In the genomic region with DNA sequence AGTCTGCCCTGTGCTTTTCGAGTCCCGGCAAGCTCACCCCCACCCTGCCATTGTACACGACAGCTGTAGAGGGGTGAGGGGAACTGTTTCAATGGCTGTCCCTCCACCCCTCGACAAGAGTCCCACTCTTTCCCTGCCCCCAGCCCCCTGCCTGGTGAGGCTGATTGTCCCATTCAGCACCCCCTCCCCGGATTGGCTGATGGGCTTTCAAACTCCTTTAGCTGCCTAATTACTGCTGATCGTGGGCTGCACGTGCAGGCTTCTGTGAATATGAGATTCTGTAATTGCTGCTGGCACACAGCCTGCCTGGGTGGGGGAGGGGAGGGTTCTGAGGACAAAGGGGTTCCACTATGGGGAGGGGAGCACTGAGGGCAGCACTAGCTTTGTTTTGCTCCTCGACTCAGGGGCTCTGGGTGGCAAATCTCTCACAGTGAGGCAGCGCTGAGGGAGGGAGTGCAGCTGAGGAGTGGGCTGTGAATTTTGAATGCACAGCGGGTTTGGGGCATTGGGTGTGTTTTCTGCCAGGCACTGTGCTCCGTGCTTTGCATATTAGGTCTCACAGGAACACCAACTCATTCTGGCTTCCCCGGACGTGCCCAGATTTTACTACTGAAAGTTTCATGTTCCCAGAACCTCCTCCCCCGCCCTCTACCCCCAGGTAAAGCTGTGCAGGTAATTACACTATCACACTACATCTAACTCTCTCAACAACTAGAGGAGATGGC, we compare ENCODE assay signal across 14 cellular contexts. TPM values are rescaled to one million over a fixed set of nuclear protein-coding genes. Genes with fewer than 3 reads are reported as not detected.
DNase-seq lines count a peak whose midpoint lies in the region; ATAC-seq and TF ChIP-seq lines count a peak whose summit lies in the region.
"Had no signal": no experiment of that assay in that cellular context is flagged by ENCODE, and none has a peak within 500 bp of the region (broad histone marks: within the 10 kb centered on the region; RNA-seq: fewer than 3 reads in every experiment).

No MANE protein-coding gene starts in this region.

- H3K27me3 ChIP-seq in GM23338 (ENCODE audit: insufficient read depth) (no peaks in the 10 kb centered on the region), adrenal gland (no peaks in the 10 kb centered on the region), neuron (ENCODE audit: insufficient read depth, low read length) (peaks cover 9% of the 10 kb centered on the region)
- H3K27me3 ChIP-seq in naive thymus-derived CD4-positive, alpha-beta T cell (ENCODE audit: control insufficient read depth in 2 of 2, insufficient read depth in 2 of 2, low read length in 2 of 2): no peaks in the 10 kb centered on the region

- H3K36me3 Mint-ChIP-seq in GM23338 (ENCODE audit: low read depth): no peaks in the 10 kb centered on the region
- H3K36me3 Mint-ChIP-seq in naive thymus-derived CD4-positive, alpha-beta T cell: no peaks in the 10 kb centered on the region

- H3K4me1 Mint-ChIP-seq in GM23338: peaks cover 25% of the 10 kb centered on the region
- H3K4me1 Mint-ChIP-seq in naive thymus-derived CD4-positive, alpha-beta T cell: no peaks in the 10 kb centered on the region
- H3K4me1 Mint-ChIP-seq: activated CD4-positive, alpha-beta T cell treated with anti-CD3 and anti-CD28 coated beads for 36 hours had no signal

- POLR2A ChIA-PET in naive thymus-derived CD4-positive, alpha-beta T cell (lab: Charles Lee): no interaction called here

- H3K9me2 ChIP-seq in GM23338 (ENCODE audit: insufficient read depth): no peaks in the 10 kb centered on the region

- H3K27ac ChIP-seq in GM23338 (ENCODE audit: low read depth) (no peak overlapping the region), adrenal gland (peak overlapping the region in 3 of 5 donors; percentile 17 to 47 (median 45))
- no peak overlapping the region for H3K27ac ChIP-seq in naive thymus-derived CD4-positive, alpha-beta T cell (ENCODE audit: low read depth, low read length)
- H3K27ac ChIP-seq: C4-2B, KMS-11 had no signal

- H3K9me3 ChIP-seq in adrenal gland (replicated peaks in 1 of 3) (no peaks in the 10 kb centered on the region), neuron (ENCODE audit: low read length) (no peaks in the 10 kb centered on the region)
- H3K9me3 ChIP-seq in naive thymus-derived CD4-positive, alpha-beta T cell (ENCODE audit: control insufficient read depth in 2 of 3, low read length in 3 of 3): no peaks in the 10 kb centered on the region

- CTCF ChIA-PET in naive thymus-derived CD4-positive, alpha-beta T cell (lab: Charles Lee): no interaction called here

- H3F3A ChIP-seq in GM23338 (replicated peaks; ENCODE audit: low read depth): no peaks in the 10 kb centered on the region

- ATAC-seq in GM23338 (peak; percentile 45), HG02840 (IDR thresholded peaks at IDR 0.05; ENCODE audit: low FRiP score, unreplicated experiment) (no peak)
- no peak for ATAC-seq in naive thymus-derived CD4-positive, alpha-beta T cell
- ATAC-seq: activated CD4-positive, alpha-beta T cell treated with anti-CD3 and anti-CD28 coated beads for 36 hours had no signal

- no peak for TF ChIP-seq POLR2A in adrenal gland (IDR thresholded peaks at IDR 0.05)

- no peaks in the 10 kb centered on the region for H4K20me1 ChIP-seq in GM23338 (replicated peaks; ENCODE audit: insufficient read depth)

- H3K27me3 Mint-ChIP-seq in GM23338 (ENCODE audit: insufficient read depth, low read depth, poor library complexity): peaks cover 16% of the 10 kb centered on the region
- peaks cover 0 to 12% (median 4%) of the 10 kb centered on the region in 5 donors for H3K27me3 Mint-ChIP-seq in naive thymus-derived CD4-positive, alpha-beta T cell

- H3K4me3 ChIP-seq in GM23338: no peak overlapping the region
- H3K4me3 ChIP-seq in adrenal gland: no peak overlapping the region
- no peak overlapping the region for H3K4me3 ChIP-seq in neuron (ENCODE audit: low read length)
- H3K4me3 ChIP-seq in naive thymus-derived CD4-positive, alpha-beta T cell (ENCODE audit: low read length): no peak overlapping the region

- H3K4me1 ChIP-seq in GM23338 (ENCODE audit: insufficient read depth): peaks cover 5% of the 10 kb centered on the region; the same call in 1 of the 2 replicates
- peaks cover 0 to 39% of the 10 kb centered on the region in 2 donors for H3K4me1 ChIP-seq in adrenal gland (replicated peaks in 1 of 2)
- peaks cover 17% of the 10 kb centered on the region for H3K4me1 ChIP-seq in neuron (ENCODE audit: insufficient read depth, low read length)
- H3K4me1 ChIP-seq in naive thymus-derived CD4-positive, alpha-beta T cell (ENCODE audit: control insufficient read depth in 2 of 2, insufficient read depth in 2 of 2, low read length in 2 of 2): no peaks in the 10 kb centered on the region

- TF ChIP-seq CTCF in GM23338 (conservative IDR thresholded peaks at IDR 0.05; ENCODE audit: low read depth in 2 of 2) (no peak), adrenal gland (IDR thresholded peaks at IDR 0.05) (no peak)

- 61 to 67% (median 64%) methylated on average over 10 to 14 of the region's 14 CpGs for WGBS in adrenal gland, 4 donors

- H2AFZ ChIP-seq in GM23338 (peak overlapping the region; percentile 94), neuron (ENCODE audit: low read depth, low read length) (peak overlapping the region; percentile 78)

- no peaks in the 10 kb centered on the region for H3K9me3 Mint-ChIP-seq in GM23338
- no peaks in the 10 kb centered on the region for H3K9me3 Mint-ChIP-seq in naive thymus-derived CD4-positive, alpha-beta T cell

- intact Hi-C loops in adrenal gland (cut with DNase I): no loop called here
- intact Hi-C loops in naive thymus-derived CD4-positive, alpha-beta T cell (cut with micrococcal nuclease): no loop called here

- H3K27ac Mint-ChIP-seq in GM23338: peak overlapping the region; percentile 65
- no peak overlapping the region for H3K27ac Mint-ChIP-seq in naive thymus-derived CD4-positive, alpha-beta T cell
- H3K27ac Mint-ChIP-seq: activated CD4-positive, alpha-beta T cell treated with anti-CD3 and anti-CD28 coated beads for 36 hours had no signal

- H3K79me2 ChIP-seq in GM23338 (replicated peaks; ENCODE audit: insufficient read depth): no peaks in the 10 kb centered on the region

- H3K4me3 Mint-ChIP-seq in GM23338: no peak overlapping the region
- no peak overlapping the region for H3K4me3 Mint-ChIP-seq in naive thymus-derived CD4-positive, alpha-beta T cell
- H3K4me3 Mint-ChIP-seq: activated CD4-positive, alpha-beta T cell treated with anti-CD3 and anti-CD28 coated beads for 36 hours had no signal

- H3K4me2 ChIP-seq in GM23338: peak overlapping the region; percentile 48; the same call in 1 of the 2 replicates
- H3K4me2 ChIP-seq: KMS-11 had no signal

- peak; percentile 31 for DNase-seq in GM23338 (ENCODE audit: low spot score)
- peak; percentile 85 for DNase-seq in NCI-H1436 treated with DMSO at 0.1 percent for 48 hours (lab: John Stamatoyannopoulos, UW)
- DNase-seq in adrenal gland: peak in 3 of 7 donors; percentile 19 to 58 (median 27)
- no peak for DNase-seq in superior temporal gyrus (ENCODE audit: extremely low spot score)
- no peak for DNase-seq in naive thymus-derived CD4-positive, alpha-beta T cell
- no peak for DNase-seq in inferior parietal cortex (ENCODE audit: extremely low spot score)
- DNase-seq: activated CD4-positive, alpha-beta T cell treated with anti-CD3 and anti-CD28 coated beads for 36 hours; effector CD8-positive, alpha-beta T cell; foreskin fibroblast; GDM1 had no signal

- H3K36me3 ChIP-seq in GM23338 (ENCODE audit: insufficient read depth) (no peaks in the 10 kb centered on the region), adrenal gland (replicated peaks in 1 of 2) (no peaks in the 10 kb centered on the region), neuron (ENCODE audit: insufficient read depth, low read length) (no peaks in the 10 kb centered on the region)
- H3K36me3 ChIP-seq in naive thymus-derived CD4-positive, alpha-beta T cell (ENCODE audit: control insufficient read depth in 2 of 3, insufficient read depth in 3 of 3, low read length in 3 of 3): no peaks in the 10 kb centered on the region

TF ChIP-seq in GM23338, 12 proteins besides CTCF, POLR2A, EP300 and RAD21 (continues in another document):
- no peak for TF ChIP-seq EZH2 (IDR thresholded peaks at IDR 0.05; ENCODE audit: low read depth, unreplicated experiment)

RNA-seq across cellular contexts. Expression of a gene that starts 42.5 kb away (rescaled TPM):
- not detected in 2 replicates for total RNA-seq in GM23338 (2014; rRNA removed; shearing (Covaris generic))
- polyA plus RNA-seq in GM23338 (2016; fragmentation: Nextera tagmentation; extraction: Ambion mirVana) (not detected in 2 replicates), adrenal gland (not detected)
- not detected for total RNA-seq in adrenal gland
- not detected for total RNA-seq in naive thymus-derived CD4-positive, alpha-beta T cell
- not detected for polyA plus RNA-seq in naive thymus-derived CD4-positive, alpha-beta T cell
- total RNA-seq: activated CD4-positive, alpha-beta T cell treated with anti-CD3 and anti-CD28 coated beads for 36 hours had no signal

Comparison
In these comparisons a context has a peak if more than half of its experiments do, and no peak if none do; other contexts are left out.
1. DNase-seq: peak in GM23338 (single experiment) and NCI-H1436 treated with DMSO at 0.1 percent for 48 hours (single experiment); none in superior temporal gyrus (single experiment), naive thymus-derived CD4-positive, alpha-beta T cell (0 of 9) and inferior parietal cortex (single experiment).
2. H3K27ac ChIP-seq: peak in adrenal gland (3 of 5); none in GM23338 (single experiment) and naive thymus-derived CD4-positive, alpha-beta T cell (single experiment).